1 cellular context compared by ENCODE assay signal in genomic region chr22:29938285-29938693, GRCh38.
TF ChIP-seq lines count a peak whose summit lies in the region.

No MANE protein-coding gene starts in this region.

TF ChIP-seq in WTC11, 78 proteins besides CTCF, POLR2A, EP300 and RAD21 (continued from another document):
- TF ChIP-seq, protein P1, sequence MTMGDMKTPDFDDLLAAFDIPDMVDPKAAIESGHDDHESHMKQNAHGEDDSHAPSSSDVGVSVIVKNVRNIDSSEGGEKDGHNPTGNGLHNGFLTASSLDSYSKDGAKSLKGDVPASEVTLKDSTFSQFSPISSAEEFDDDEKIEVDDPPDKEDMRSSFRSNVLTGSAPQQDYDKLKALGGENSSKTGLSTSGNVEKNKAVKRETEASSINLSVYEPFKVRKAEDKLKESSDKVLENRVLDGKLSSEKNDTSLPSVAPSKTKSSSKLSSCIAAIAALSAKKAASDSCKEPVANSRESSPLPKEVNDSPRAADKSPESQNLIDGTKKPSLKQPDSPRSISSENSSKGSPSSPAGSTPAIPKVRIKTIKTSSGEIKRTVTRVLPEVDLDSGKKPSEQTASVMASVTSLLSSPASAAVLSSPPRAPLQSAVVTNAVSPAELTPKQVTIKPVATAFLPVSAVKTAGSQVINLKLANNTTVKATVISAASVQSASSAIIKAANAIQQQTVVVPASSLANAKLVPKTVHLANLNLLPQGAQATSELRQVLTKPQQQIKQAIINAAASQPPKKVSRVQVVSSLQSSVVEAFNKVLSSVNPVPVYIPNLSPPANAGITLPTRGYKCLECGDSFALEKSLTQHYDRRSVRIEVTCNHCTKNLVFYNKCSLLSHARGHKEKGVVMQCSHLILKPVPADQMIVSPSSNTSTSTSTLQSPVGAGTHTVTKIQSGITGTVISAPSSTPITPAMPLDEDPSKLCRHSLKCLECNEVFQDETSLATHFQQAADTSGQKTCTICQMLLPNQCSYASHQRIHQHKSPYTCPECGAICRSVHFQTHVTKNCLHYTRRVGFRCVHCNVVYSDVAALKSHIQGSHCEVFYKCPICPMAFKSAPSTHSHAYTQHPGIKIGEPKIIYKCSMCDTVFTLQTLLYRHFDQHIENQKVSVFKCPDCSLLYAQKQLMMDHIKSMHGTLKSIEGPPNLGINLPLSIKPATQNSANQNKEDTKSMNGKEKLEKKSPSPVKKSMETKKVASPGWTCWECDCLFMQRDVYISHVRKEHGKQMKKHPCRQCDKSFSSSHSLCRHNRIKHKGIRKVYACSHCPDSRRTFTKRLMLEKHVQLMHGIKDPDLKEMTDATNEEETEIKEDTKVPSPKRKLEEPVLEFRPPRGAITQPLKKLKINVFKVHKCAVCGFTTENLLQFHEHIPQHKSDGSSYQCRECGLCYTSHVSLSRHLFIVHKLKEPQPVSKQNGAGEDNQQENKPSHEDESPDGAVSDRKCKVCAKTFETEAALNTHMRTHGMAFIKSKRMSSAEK (CRISPR knock-in tag; IDR thresholded peaks at IDR 0.05; ENCODE audit: borderline replicate concordance): no peak
- no peak for TF ChIP-seq MAX (CRISPR knock-in tag; IDR thresholded peaks at IDR 0.05)
- TF ChIP-seq SOX15 (CRISPR knock-in tag; IDR thresholded peaks at IDR 0.05): no peak
- TF ChIP-seq OVOL2 (CRISPR knock-in tag; IDR thresholded peaks at IDR 0.05; ENCODE audit: borderline replicate concordance): no peak
